Comparison of ENCODE assay signal across 18 cellular contexts in the genomic region with DNA sequence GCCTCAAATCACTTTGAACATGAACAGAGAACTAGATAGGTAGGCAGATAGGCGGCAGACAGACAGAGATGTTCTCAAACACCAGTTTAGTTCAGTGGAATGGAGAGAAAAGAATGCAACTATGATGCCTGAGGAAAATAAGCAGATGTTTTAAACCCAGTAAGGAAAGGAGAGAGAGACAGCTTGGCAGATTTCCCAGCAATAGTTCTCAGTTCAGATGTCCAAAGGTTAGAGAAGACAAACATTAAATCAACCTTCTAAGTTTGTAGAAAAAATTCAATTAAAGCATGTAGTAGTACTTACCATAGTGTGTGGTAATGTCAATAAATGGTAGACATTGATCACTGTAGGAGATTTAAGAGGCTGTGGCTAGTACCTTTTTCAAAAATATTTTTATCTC.
DNase-seq lines count a peak whose midpoint lies in the region; ATAC-seq and TF ChIP-seq lines count a peak whose summit lies in the region.
"Had no signal": no experiment of that assay in that cellular context is flagged by ENCODE, and none has a peak within 500 bp of the region (broad histone marks: within the 10 kb centered on the region; RNA-seq: fewer than 3 reads in every experiment).

No MANE protein-coding gene starts in this region.

- ATAC-seq in right lobe of liver (peak; percentile 72 to 86 (median 80)), HG02840 (IDR thresholded peaks at IDR 0.05; ENCODE audit: low FRiP score, unreplicated experiment) (no peak)
- ATAC-seq: foreskin keratinocyte, left lung had no signal

- H3K27me3 Mint-ChIP-seq in MCF 10A (ENCODE audit: insufficient read depth, unreplicated experiment): no peaks in the 10 kb centered on the region

- no peak overlapping the region for H3K4me3 ChIP-seq in choroid plexus epithelial cell (ENCODE audit: low read depth, low read length)
- no peak overlapping the region for H3K4me3 ChIP-seq in right lobe of liver
- H3K4me3 ChIP-seq: left lung had no signal

- DNase-seq in AG20443 (ENCODE audit: low spot score): peak; percentile 32
- peak; percentile 38 for DNase-seq in NCI-H1694 treated with DMSO at 0.1 percent for 48 hours (lab: John Stamatoyannopoulos, UW)
- peak; percentile 96 for DNase-seq in choroid plexus epithelial cell (ENCODE audit: low read depth)
- no peak for DNase-seq in right lobe of liver
- DNase-seq in NOMO-1 (lab: John Stamatoyannopoulos, UW; ENCODE audit: unreplicated experiment in 2 of 2): no peak
- DNase-seq in MCF 10A (ENCODE audit: unreplicated experiment): no peak
- DNase-seq in NCI-H774 (lab: John Stamatoyannopoulos, UW): no peak
- DNase-seq: activated CD4-positive, alpha-beta T cell treated with anti-CD3 and anti-CD28 coated beads for 1 hour; left lung; NCI-H1092; occipital lobe; stimulated activated CD4-positive, alpha-beta T cell treated with anti-CD3 and anti-CD28 coated beads, Interleukin-4, amount 100 ng/mL, for 4 hours; SW 1271 had no signal

- TF ChIP-seq CTCF in choroid plexus epithelial cell (conservative IDR thresholded peaks at IDR 0.05; ENCODE audit: low read depth, low read length) (no peak), right lobe of liver (IDR thresholded peaks at IDR 0.05) (no peak), MCF 10A (IDR thresholded peaks at IDR 0.05; ENCODE audit: unreplicated experiment) (no peak)

- POLR2A ChIA-PET in MCF 10A (lab: Yijun Ruan, JAX): interaction anchor here (0.6 to 6.1 kb wide), 2 partner anchors 212 to 288 kb away, joined by 4 to 119 read pairs; a partner anchor contains a TSS

- CTCF ChIA-PET in MCF 10A (lab: Yijun Ruan, JAX): interaction anchor here (0.9 to 3.7 kb wide), 3 partner anchors 87 to 243 kb away, joined by 3 to 19 read pairs (median 5); no protein-coding TSS in a partner anchor

- H3K36me3 Mint-ChIP-seq in MCF 10A (ENCODE audit: insufficient read depth, unreplicated experiment): no peaks in the 10 kb centered on the region
- H3K36me3 Mint-ChIP-seq: CD14-positive monocyte had no signal

- peaks cover 17% of the 10 kb centered on the region for H3K4me1 Mint-ChIP-seq in MCF 10A (ENCODE audit: insufficient read depth, unreplicated experiment)
- H3K4me1 Mint-ChIP-seq: CD14-positive monocyte; central memory CD8-positive, alpha-beta T cell had no signal

- no peaks in the 10 kb centered on the region for H3K9me3 ChIP-seq in right lobe of liver
- H3K9me3 ChIP-seq: left lung had no signal

- intact Hi-C loops in right lobe of liver (cut with DNase I): no loop called here
- intact Hi-C loops in MCF 10A (cut with micrococcal nuclease): loop anchor here (5.0 kb wide), 1 partner anchor 413 kb away; no protein-coding TSS in a partner anchor

- H3K27ac Mint-ChIP-seq in MCF 10A (ENCODE audit: low read depth, unreplicated experiment): no peak overlapping the region
- H3K27ac Mint-ChIP-seq: CD14-positive monocyte; stimulated activated naive CD8-positive, alpha-beta T cell treated with anti-CD3 and anti-CD28 coated beads, Interleukin-15, Interleukin-2, amounts not matched to agents 100 ng/mL and 50 ng/mL, for 24 hours had no signal

- no peak for TF ChIP-seq POLR2A in right lobe of liver (IDR thresholded peaks at IDR 0.05)

- H3K9me3 Mint-ChIP-seq in MCF 10A (ENCODE audit: unreplicated experiment): no peaks in the 10 kb centered on the region
- H3K9me3 Mint-ChIP-seq: central memory CD8-positive, alpha-beta T cell; stimulated activated naive CD8-positive, alpha-beta T cell treated with anti-CD3 and anti-CD28 coated beads, Interleukin-15, Interleukin-2, amounts not matched to agents 100 ng/mL and 50 ng/mL, for 24 hours had no signal

- no peaks in the 10 kb centered on the region for H3K36me3 ChIP-seq in right lobe of liver
- H3K36me3 ChIP-seq: left lung had no signal

- H3K27me3 ChIP-seq in right lobe of liver: no peaks in the 10 kb centered on the region
- H3K27me3 ChIP-seq: foreskin keratinocyte had no signal

- H3K27ac ChIP-seq in right lobe of liver: no peak overlapping the region
- H3K27ac ChIP-seq: foreskin keratinocyte, left lung had no signal

- no TSS peak for BruUV-seq in MCF 10A (replicated peaks; lab: Mats Ljungman, UMichigan)

- H3K4me1 ChIP-seq in right lobe of liver: peaks cover 0 to 16% (median 6%) of the 10 kb centered on the region in 4 donors
- H3K4me1 ChIP-seq: foreskin keratinocyte had no signal

- H3K4me3 Mint-ChIP-seq in MCF 10A (ENCODE audit: unreplicated experiment): no peak overlapping the region
- H3K4me3 Mint-ChIP-seq: CD14-positive monocyte; central memory CD8-positive, alpha-beta T cell; stimulated activated naive CD8-positive, alpha-beta T cell treated with anti-CD3 and anti-CD28 coated beads, Interleukin-15, Interleukin-2, amounts not matched to agents 100 ng/mL and 50 ng/mL, for 24 hours had no signal

- WGBS in right lobe of liver (ENCODE audit: insufficient coverage, low coverage, low lambda C conversion rate, missing lambda C conversion rate): 44% methylated on average over 1 of the region's 1 CpG

Comparison
In these comparisons a context has a peak if more than half of its experiments do, and no peak if none do; other contexts are left out.
1. DNase-seq: peak in AG20443 (single experiment), NCI-H1694 treated with DMSO at 0.1 percent for 48 hours (single experiment) and choroid plexus epithelial cell (single experiment); none in right lobe of liver (0 of 3), NOMO-1 (0 of 2), MCF 10A (single experiment) and NCI-H774 (single experiment).